Comparison of ENCODE assay signal across 1 cellular context in the genomic region with DNA sequence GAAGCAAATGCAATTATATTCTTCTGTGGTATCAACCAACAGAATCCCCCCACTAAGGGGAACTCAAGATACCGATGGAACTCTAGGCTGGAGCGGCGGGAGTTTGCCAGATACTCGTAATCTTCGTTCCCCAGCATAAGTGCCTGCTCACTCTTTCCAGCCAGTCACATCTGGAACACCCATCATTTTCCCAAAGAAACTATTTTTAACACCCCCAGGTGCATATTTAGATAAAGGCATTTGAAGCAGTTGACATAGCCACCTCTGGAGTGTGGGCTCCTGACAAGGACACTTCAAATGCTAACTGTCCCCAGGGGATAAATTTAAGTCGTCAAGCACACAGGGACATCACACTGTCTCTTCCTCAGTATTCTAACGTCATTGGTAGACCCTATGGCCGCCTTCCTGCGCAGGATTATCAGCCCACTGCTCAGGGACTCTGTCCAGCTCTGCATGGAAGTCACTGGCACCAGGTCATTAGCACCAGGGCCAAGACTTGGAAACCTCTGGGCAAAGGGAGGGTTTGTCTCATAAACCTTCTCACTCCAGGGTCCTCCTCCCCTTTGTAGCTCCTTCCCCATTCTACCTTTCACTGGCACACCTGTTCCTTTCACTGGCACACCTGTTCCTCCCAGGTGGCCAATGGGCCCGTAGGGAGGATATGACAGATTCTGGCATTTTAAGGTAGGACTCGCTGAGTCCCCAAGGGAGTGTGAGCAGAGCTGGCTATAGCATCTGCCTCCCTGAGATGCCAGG.
TF ChIP-seq lines count a peak whose summit lies in the region.

No MANE protein-coding gene starts in this region.

TF ChIP-seq in K562, 482 proteins besides CTCF, POLR2A, EP300 and RAD21 (continued from another document and continues in another):
- no peak for TF ChIP-seq PBX2 (CRISPR knock-in tag; IDR thresholded peaks at IDR 0.05; ENCODE audit: low read depth)
- peak; percentile 83 for TF ChIP-seq PBX2 (tag; conservative IDR thresholded peaks at IDR 0.05; ENCODE audit: low read depth)
- TF ChIP-seq PPARD (CRISPR knock-in tag; IDR thresholded peaks at IDR 0.05): no peak
- no peak for TF ChIP-seq ID3 (CRISPR knock-in tag; IDR thresholded peaks at IDR 0.05)
- peak; percentile 65; the same call in 1 of the 2 replicates for TF ChIP-seq ID3 (tag; IDR thresholded peaks at IDR 0.05)
- peak; percentile 91 for TF ChIP-seq SMARCC2 (IDR thresholded peaks at IDR 0.05; ENCODE audit: low read depth)
- peak; percentile 94 for TF ChIP-seq LCOR (CRISPR knock-in tag; IDR thresholded peaks at IDR 0.05)
- peak; percentile 19; the same call in 1 of the 2 replicates for TF ChIP-seq ZKSCAN1 (IDR thresholded peaks at IDR 0.05; ENCODE audit: low read depth, low read length)
- 0 out of 2 replicates have a peak, but pooled peaks have one; percentile 81 for TF ChIP-seq ARID3A (IDR thresholded peaks at IDR 0.05; ENCODE audit: borderline replicate concordance, low read depth, low read length)
- peak; percentile 94 for TF ChIP-seq HDAC2 (IDR thresholded peaks at IDR 0.05)
- TF ChIP-seq, protein P1, sequence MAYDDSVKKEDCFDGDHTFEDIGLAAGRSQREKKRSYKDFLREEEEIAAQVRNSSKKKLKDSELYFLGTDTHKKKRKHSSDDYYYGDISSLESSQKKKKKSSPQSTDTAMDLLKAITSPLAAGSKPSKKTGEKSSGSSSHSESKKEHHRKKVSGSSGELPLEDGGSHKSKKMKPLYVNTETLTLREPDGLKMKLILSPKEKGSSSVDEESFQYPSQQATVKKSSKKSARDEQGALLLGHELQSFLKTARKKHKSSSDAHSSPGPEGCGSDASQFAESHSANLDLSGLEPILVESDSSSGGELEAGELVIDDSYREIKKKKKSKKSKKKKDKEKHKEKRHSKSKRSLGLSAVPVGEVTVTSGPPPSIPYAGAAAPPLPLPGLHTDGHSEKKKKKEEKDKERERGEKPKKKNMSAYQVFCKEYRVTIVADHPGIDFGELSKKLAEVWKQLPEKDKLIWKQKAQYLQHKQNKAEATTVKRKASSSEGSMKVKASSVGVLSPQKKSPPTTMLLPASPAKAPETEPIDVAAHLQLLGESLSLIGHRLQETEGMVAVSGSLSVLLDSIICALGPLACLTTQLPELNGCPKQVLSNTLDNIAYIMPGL (CRISPR knock-in tag; IDR thresholded peaks at IDR 0.05): no peak
- TF ChIP-seq, protein P2, sequence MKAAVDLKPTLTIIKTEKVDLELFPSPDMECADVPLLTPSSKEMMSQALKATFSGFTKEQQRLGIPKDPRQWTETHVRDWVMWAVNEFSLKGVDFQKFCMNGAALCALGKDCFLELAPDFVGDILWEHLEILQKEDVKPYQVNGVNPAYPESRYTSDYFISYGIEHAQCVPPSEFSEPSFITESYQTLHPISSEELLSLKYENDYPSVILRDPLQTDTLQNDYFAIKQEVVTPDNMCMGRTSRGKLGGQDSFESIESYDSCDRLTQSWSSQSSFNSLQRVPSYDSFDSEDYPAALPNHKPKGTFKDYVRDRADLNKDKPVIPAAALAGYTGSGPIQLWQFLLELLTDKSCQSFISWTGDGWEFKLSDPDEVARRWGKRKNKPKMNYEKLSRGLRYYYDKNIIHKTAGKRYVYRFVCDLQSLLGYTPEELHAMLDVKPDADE (conservative IDR thresholded peaks at IDR 0.05; ENCODE audit: control insufficient read depth, low read depth, low read length): peak; percentile 85
- TF ChIP-seq CHAMP1 (IDR thresholded peaks at IDR 0.05): no peak
- TF ChIP-seq, protein P3, sequence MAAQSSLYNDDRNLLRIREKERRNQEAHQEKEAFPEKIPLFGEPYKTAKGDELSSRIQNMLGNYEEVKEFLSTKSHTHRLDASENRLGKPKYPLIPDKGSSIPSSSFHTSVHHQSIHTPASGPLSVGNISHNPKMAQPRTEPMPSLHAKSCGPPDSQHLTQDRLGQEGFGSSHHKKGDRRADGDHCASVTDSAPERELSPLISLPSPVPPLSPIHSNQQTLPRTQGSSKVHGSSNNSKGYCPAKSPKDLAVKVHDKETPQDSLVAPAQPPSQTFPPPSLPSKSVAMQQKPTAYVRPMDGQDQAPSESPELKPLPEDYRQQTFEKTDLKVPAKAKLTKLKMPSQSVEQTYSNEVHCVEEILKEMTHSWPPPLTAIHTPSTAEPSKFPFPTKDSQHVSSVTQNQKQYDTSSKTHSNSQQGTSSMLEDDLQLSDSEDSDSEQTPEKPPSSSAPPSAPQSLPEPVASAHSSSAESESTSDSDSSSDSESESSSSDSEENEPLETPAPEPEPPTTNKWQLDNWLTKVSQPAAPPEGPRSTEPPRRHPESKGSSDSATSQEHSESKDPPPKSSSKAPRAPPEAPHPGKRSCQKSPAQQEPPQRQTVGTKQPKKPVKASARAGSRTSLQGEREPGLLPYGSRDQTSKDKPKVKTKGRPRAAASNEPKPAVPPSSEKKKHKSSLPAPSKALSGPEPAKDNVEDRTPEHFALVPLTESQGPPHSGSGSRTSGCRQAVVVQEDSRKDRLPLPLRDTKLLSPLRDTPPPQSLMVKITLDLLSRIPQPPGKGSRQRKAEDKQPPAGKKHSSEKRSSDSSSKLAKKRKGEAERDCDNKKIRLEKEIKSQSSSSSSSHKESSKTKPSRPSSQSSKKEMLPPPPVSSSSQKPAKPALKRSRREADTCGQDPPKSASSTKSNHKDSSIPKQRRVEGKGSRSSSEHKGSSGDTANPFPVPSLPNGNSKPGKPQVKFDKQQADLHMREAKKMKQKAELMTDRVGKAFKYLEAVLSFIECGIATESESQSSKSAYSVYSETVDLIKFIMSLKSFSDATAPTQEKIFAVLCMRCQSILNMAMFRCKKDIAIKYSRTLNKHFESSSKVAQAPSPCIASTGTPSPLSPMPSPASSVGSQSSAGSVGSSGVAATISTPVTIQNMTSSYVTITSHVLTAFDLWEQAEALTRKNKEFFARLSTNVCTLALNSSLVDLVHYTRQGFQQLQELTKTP (IDR thresholded peaks at IDR 0.05; ENCODE audit: low read depth in 1 of 2, partially characterized antibody in 2 of 2): peak in 1 of 2 experiments; percentile 82
- peak in 1 of 2 experiments; percentile 68; a peak in 1 of 4 replicates for TF ChIP-seq NONO (IDR thresholded peaks at IDR 0.05; ENCODE audit: low read depth in 2 of 2, low read length in 1 of 2)
- TF ChIP-seq ZNF311 (CRISPR knock-in tag; IDR thresholded peaks at IDR 0.05): peak; percentile 84
- no peak for TF ChIP-seq MIER1 (IDR thresholded peaks at IDR 0.05; ENCODE audit: low read depth)
- peak; percentile 80; the same call in 1 of the 2 replicates for TF ChIP-seq ZNF274 (IDR thresholded peaks at IDR 0.05; ENCODE audit: borderline replicate concordance, low read depth, low read length)
- TF ChIP-seq, protein P4, sequence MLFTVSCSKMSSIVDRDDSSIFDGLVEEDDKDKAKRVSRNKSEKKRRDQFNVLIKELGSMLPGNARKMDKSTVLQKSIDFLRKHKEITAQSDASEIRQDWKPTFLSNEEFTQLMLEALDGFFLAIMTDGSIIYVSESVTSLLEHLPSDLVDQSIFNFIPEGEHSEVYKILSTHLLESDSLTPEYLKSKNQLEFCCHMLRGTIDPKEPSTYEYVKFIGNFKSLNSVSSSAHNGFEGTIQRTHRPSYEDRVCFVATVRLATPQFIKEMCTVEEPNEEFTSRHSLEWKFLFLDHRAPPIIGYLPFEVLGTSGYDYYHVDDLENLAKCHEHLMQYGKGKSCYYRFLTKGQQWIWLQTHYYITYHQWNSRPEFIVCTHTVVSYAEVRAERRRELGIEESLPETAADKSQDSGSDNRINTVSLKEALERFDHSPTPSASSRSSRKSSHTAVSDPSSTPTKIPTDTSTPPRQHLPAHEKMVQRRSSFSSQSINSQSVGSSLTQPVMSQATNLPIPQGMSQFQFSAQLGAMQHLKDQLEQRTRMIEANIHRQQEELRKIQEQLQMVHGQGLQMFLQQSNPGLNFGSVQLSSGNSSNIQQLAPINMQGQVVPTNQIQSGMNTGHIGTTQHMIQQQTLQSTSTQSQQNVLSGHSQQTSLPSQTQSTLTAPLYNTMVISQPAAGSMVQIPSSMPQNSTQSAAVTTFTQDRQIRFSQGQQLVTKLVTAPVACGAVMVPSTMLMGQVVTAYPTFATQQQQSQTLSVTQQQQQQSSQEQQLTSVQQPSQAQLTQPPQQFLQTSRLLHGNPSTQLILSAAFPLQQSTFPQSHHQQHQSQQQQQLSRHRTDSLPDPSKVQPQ (CRISPR knock-in tag; IDR thresholded peaks at IDR 0.05; ENCODE audit: borderline replicate concordance): peak; percentile 50; the same call in 1 of the 2 replicates
- peak; percentile 98 for TF ChIP-seq TEAD4 (IDR thresholded peaks at IDR 0.05; ENCODE audit: low read length)
- no peak for TF ChIP-seq TEAD4 (CRISPR knock-in tag; IDR thresholded peaks at IDR 0.05; ENCODE audit: borderline replicate concordance)
- TF ChIP-seq E2F8 (IDR thresholded peaks at IDR 0.05; ENCODE audit: low read depth, partially characterized antibody): peak; percentile 50
- TF ChIP-seq SOX6 (IDR thresholded peaks at IDR 0.05): peak; percentile 93
- peak; percentile 97 for TF ChIP-seq DPF2 (IDR thresholded peaks at IDR 0.05)
- peak; percentile 9 for TF ChIP-seq POU5F1 (IDR thresholded peaks at IDR 0.05; ENCODE audit: borderline replicate concordance, low read depth, low read length, partially characterized antibody)
- no peak for TF ChIP-seq ZNF134 (CRISPR knock-in tag; conservative IDR thresholded peaks at IDR 0.05)
- 0 out of 2 replicates have a peak, but pooled peaks have one; percentile 51 for TF ChIP-seq TOE1 (IDR thresholded peaks at IDR 0.05; ENCODE audit: borderline replicate concordance)
- TF ChIP-seq TOE1 (CRISPR knock-in tag; IDR thresholded peaks at IDR 0.05; ENCODE audit: borderline replicate concordance, low read depth): no peak
- peak; percentile 55 for TF ChIP-seq TBP (optimal IDR thresholded peaks at IDR 0.05; ENCODE audit: low read depth, low read length)
- peak; percentile 79 for TF ChIP-seq MBD2 (IDR thresholded peaks at IDR 0.05; ENCODE audit: borderline replicate concordance, low read depth)
